In genomic region chr21:17370750-17371325, GRCh38 we compare ENCODE assay signal across 17 cellular contexts.
DNase-seq lines count a peak whose midpoint lies in the region; ATAC-seq and TF ChIP-seq lines count a peak whose summit lies in the region.
"Had no signal": no experiment of that assay in that cellular context is flagged by ENCODE, and none has a peak within 500 bp of the region (broad histone marks: within the 10 kb centered on the region; RNA-seq: fewer than 3 reads in every experiment).

No MANE protein-coding gene starts in this region.

- no peak overlapping the region for H4K5ac ChIP-seq in mesendoderm (ENCODE audit: low read length)

- H3K4me3 Mint-ChIP-seq in osteocyte (ENCODE audit: unreplicated experiment) = no peak overlapping the region
- H3K4me3 Mint-ChIP-seq: activated CD4-positive, alpha-beta memory T cell treated with anti-CD3 and anti-CD28 coated beads for 36 hours; activated naive CD8-positive, alpha-beta T cell treated with anti-CD3 and anti-CD28 coated beads for 36 hours; activated T-cell treated with anti-CD3 and anti-CD28 coated beads, Interleukin-2, amount 50 U/mL, for 24 hours; naive B cell had no signal

- TF ChIP-seq CTCF in choroid plexus epithelial cell (conservative IDR thresholded peaks at IDR 0.05; ENCODE audit: low read depth, low read length) = no peak
- no peak for TF ChIP-seq CTCF in osteocyte (IDR thresholded peaks at IDR 0.05)

- H2AK5ac ChIP-seq in mesendoderm (ENCODE audit: low read length) = no peak overlapping the region

- H3K27ac Mint-ChIP-seq in osteocyte (ENCODE audit: unreplicated experiment) = no peak overlapping the region
- H3K27ac Mint-ChIP-seq: activated CD4-positive, alpha-beta memory T cell treated with anti-CD3 and anti-CD28 coated beads for 36 hours; activated naive CD8-positive, alpha-beta T cell treated with anti-CD3 and anti-CD28 coated beads for 36 hours; activated T-cell treated with anti-CD3 and anti-CD28 coated beads, Interleukin-2, amount 50 U/mL, for 24 hours; naive B cell had no signal

- H3K23ac ChIP-seq in mesendoderm (ENCODE audit: low read length) = no peak overlapping the region

- no peak overlapping the region for H3K4me2 ChIP-seq in mesendoderm (ENCODE audit: low read length)

- H3K4me1 Mint-ChIP-seq in osteocyte (ENCODE audit: unreplicated experiment) = peaks cover 11% of the 10 kb centered on the region
- H3K4me1 Mint-ChIP-seq: activated naive CD8-positive, alpha-beta T cell treated with anti-CD3 and anti-CD28 coated beads for 36 hours; naive B cell had no signal

- no peak overlapping the region for H3K4ac ChIP-seq in mesendoderm (ENCODE audit: low read depth, low read length)

- DNase-seq in EL (peak; percentile 8), NCI-H1417 treated with DMSO at 0.1 percent for 48 hours (lab: John Stamatoyannopoulos, UW) (peak; percentile 51), choroid plexus epithelial cell (ENCODE audit: low read depth) (peak; percentile 5), mesendoderm (peak; percentile 89), osteocyte (ENCODE audit: extremely low spot score, unreplicated experiment) (no peak), DMS 273 (lab: John Stamatoyannopoulos, UW; ENCODE audit: unreplicated experiment) (no peak)
- no peak for DNase-seq in activated CD4-positive, CD25-positive, alpha-beta regulatory T cell treated with anti-CD3 and anti-CD28 coated beads, Interleukin-2, amount 50 U/mL, for 72 hours
- DNase-seq: activated CD4-positive, alpha-beta memory T cell treated with anti-CD3 and anti-CD28 coated beads for 36 hours; activated naive CD8-positive, alpha-beta T cell treated with anti-CD3 and anti-CD28 coated beads for 36 hours; activated T-cell treated with anti-CD3 and anti-CD28 coated beads, Interleukin-2, amount 50 U/mL, for 24 hours; left colon; naive B cell; NCI-H2227 treated with DMSO at 0.1 percent for 48 hours had no signal

- H3K27ac ChIP-seq in mesendoderm (ENCODE audit: low read depth, low read length) = no peak overlapping the region
- H3K27ac ChIP-seq: cardiac muscle cell, SK-N-MC, thoracic aorta had no signal

- no peaks in the 10 kb centered on the region for H3K79me1 ChIP-seq in mesendoderm (ENCODE audit: low read length)

- H3K4me1 ChIP-seq in mesendoderm (ENCODE audit: control insufficient read depth, low read depth, low read length) = no peaks in the 10 kb centered on the region

- H3K4me3 ChIP-seq in choroid plexus epithelial cell (ENCODE audit: low read depth, low read length) (no peak overlapping the region), mesendoderm (ENCODE audit: low read length) (no peak overlapping the region)
- H3K4me3 ChIP-seq: cardiac muscle cell, SK-N-MC, thoracic aorta had no signal

- H3K9me3 Mint-ChIP-seq in osteocyte (ENCODE audit: unreplicated experiment) = peaks cover 7% of the 10 kb centered on the region
- H3K9me3 Mint-ChIP-seq: activated CD4-positive, alpha-beta memory T cell treated with anti-CD3 and anti-CD28 coated beads for 36 hours; activated naive CD8-positive, alpha-beta T cell treated with anti-CD3 and anti-CD28 coated beads for 36 hours; activated T-cell treated with anti-CD3 and anti-CD28 coated beads, Interleukin-2, amount 50 U/mL, for 24 hours had no signal

- H3K36me3 Mint-ChIP-seq in osteocyte (ENCODE audit: unreplicated experiment) = no peaks in the 10 kb centered on the region
- H3K36me3 Mint-ChIP-seq: activated CD4-positive, alpha-beta memory T cell treated with anti-CD3 and anti-CD28 coated beads for 36 hours; activated naive CD8-positive, alpha-beta T cell treated with anti-CD3 and anti-CD28 coated beads for 36 hours; naive B cell had no signal

- H3K27me3 ChIP-seq in mesendoderm (ENCODE audit: insufficient read depth, low read length, poor library complexity) = no peaks in the 10 kb centered on the region
- H3K27me3 ChIP-seq: cardiac muscle cell had no signal

- H4K8ac ChIP-seq in mesendoderm (ENCODE audit: low read depth, low read length) = no peak overlapping the region

- H3K9ac ChIP-seq in mesendoderm (ENCODE audit: low read length) = no peak overlapping the region

- no peaks in the 10 kb centered on the region for H3K27me3 Mint-ChIP-seq in osteocyte (ENCODE audit: unreplicated experiment)

- H2BK15ac ChIP-seq in mesendoderm (replicated peaks; ENCODE audit: low read depth) = no peak overlapping the region

- no peak overlapping the region for H3K56ac ChIP-seq in mesendoderm (ENCODE audit: low read length)

- H3K36me3 ChIP-seq in mesendoderm (ENCODE audit: control insufficient read depth, insufficient read depth, low read length) = no peaks in the 10 kb centered on the region
- H3K36me3 ChIP-seq: cardiac muscle cell, thoracic aorta had no signal

- ATAC-seq in HG03342 (IDR thresholded peaks at IDR 0.05; ENCODE audit: unreplicated experiment) = no peak
- ATAC-seq: left colon had no signal

- H3K79me2 ChIP-seq in mesendoderm (ENCODE audit: control insufficient read depth, insufficient read depth, low read length) = no peaks in the 10 kb centered on the region

- WGBS in mesendoderm (ENCODE audit: extremely low coverage, insufficient coverage, low lambda C conversion rate) = no CpG with 5 or more reads among the region's 5 CpGs

- H3K18ac ChIP-seq in mesendoderm (ENCODE audit: low read length) = no peak overlapping the region

- H2BK120ac ChIP-seq in mesendoderm (ENCODE audit: low read depth, low read length) = no peak overlapping the region

- H2BK5ac ChIP-seq in mesendoderm (ENCODE audit: low read length) = no peak overlapping the region

Comparison
In these comparisons a context has a peak if more than half of its experiments do, and no peak if none do; other contexts are left out.
1. DNase-seq: peak in EL (single experiment), NCI-H1417 treated with DMSO at 0.1 percent for 48 hours (single experiment), choroid plexus epithelial cell (single experiment) and mesendoderm (single experiment); none in activated CD4-positive, CD25-positive, alpha-beta regulatory T cell treated with anti-CD3 and anti-CD28 coated beads, Interleukin-2, amount 50 U/mL, for 72 hours (single experiment), osteocyte (single experiment) and DMS 273 (single experiment).